In the genomic region with DNA sequence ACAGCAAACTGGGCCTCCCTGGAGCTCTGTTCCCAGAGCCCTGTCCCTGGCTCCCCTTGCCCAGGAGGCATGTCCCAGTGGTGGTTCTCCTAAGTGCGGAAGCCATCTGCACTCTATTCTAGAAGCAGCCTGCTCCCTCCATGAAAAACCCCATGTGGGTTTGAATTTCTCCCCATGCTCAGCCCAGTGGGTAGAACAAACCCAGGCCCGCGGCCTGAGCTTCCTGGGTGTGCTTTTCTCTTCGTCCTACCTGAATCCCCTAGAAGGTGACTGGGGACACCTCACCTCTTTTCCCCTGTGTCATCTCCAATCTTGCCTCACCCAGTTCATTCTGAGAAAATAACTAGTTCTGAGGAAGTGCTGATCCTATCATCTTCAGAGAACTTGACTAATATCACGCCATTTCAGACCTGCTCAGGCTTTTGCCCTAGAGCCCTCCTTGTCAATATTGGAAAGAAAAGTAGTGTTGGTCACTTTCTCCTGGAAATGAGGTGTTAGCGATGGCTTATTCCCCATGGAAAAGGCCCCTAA, we compare ENCODE assay signal across 8 cellular contexts. TPM values are rescaled to one million over a fixed set of nuclear protein-coding genes. Genes with fewer than 3 reads are reported as not detected.
A peak's percentile ranks its signal among the peaks of the same experiment; 100 is the strongest.
DNase-seq lines count a peak whose midpoint lies in the region; ATAC-seq and TF ChIP-seq lines count a peak whose summit lies in the region.

No MANE protein-coding gene starts in this region.

- H3K36me3 ChIP-seq in heart right ventricle (peaks cover 0 to 38% (median 0%) of the 10 kb centered on the region in 9 donors), upper lobe of left lung (peaks cover 0 to 4% (median 2%) of the 10 kb centered on the region in 4 donors)

- intact Hi-C loops in heart right ventricle (cut with DNase I): no loop called here
- intact Hi-C loops in right cardiac atrium (cut with DNase I): no loop called here

- peaks cover 12% of the 10 kb centered on the region for H3K9me3 Mint-ChIP-seq in activated naive CD4-positive, alpha-beta T cell treated with anti-CD3 and anti-CD28 coated beads, Interleukin-2, amount 10 ng/mL, durations not matched to agents 7 days and 5 days
- H3K9me3 Mint-ChIP-seq in naive thymus-derived CD8-positive, alpha-beta T cell: peaks cover 0 to 8% (median 0%) of the 10 kb centered on the region in 9 donors

- POLR2A ChIA-PET in naive thymus-derived CD8-positive, alpha-beta T cell (lab: Charles Lee): interaction anchor here (0.8 to 32.2 kb wide), 10 partner anchors 6 to 179 kb away, joined by 3 to 721 read pairs (median 8); a partner anchor contains a TSS

- ATAC-seq in heart right ventricle (no peak), right cardiac atrium (no peak), upper lobe of left lung (ENCODE audit: low FRiP score in 2 of 2) (no peak), HG03095 (IDR thresholded peaks at IDR 0.05; ENCODE audit: unreplicated experiment) (no peak)
- ATAC-seq in naive thymus-derived CD8-positive, alpha-beta T cell: peak; percentile 10 to 29

- H3K4me1 ChIP-seq in heart right ventricle (peaks cover 0 to 96% (median 7%) of the 10 kb centered on the region in 9 donors), right cardiac atrium (ENCODE audit: control insufficient read depth, insufficient read depth, low read length) (no peaks in the 10 kb centered on the region), upper lobe of left lung (peaks cover 8 to 40% (median 23%) of the 10 kb centered on the region in 4 donors)

- H3K27me3 Mint-ChIP-seq in activated naive CD4-positive, alpha-beta T cell treated with anti-CD3 and anti-CD28 coated beads, Interleukin-2, amount 10 ng/mL, durations not matched to agents 7 days and 5 days: no peaks in the 10 kb centered on the region
- no peaks in the 10 kb centered on the region for H3K27me3 Mint-ChIP-seq in naive thymus-derived CD8-positive, alpha-beta T cell

- peaks cover 100% of the 10 kb centered on the region for H3K4me1 Mint-ChIP-seq in activated naive CD4-positive, alpha-beta T cell treated with anti-CD3 and anti-CD28 coated beads, Interleukin-2, amount 10 ng/mL, durations not matched to agents 7 days and 5 days
- peaks cover 63 to 96% (median 92%) of the 10 kb centered on the region in 4 donors for H3K4me1 Mint-ChIP-seq in naive thymus-derived CD8-positive, alpha-beta T cell

- H3K4me3 Mint-ChIP-seq in activated naive CD4-positive, alpha-beta T cell treated with anti-CD3 and anti-CD28 coated beads, Interleukin-2, amount 10 ng/mL, durations not matched to agents 7 days and 5 days: peak overlapping the region; percentile 56
- H3K4me3 Mint-ChIP-seq in naive thymus-derived CD8-positive, alpha-beta T cell: peak overlapping the region; percentile 49 to 83 (median 66)

- in situ Hi-C loops in GM13977 (cut with MboI; ENCODE audit: low pct_unique_long_range_greater_than_20kb, low sequenced_read_pairs, unreplicated experiment): no loop called here

- 81 to 87% methylated on average over 6 of the region's 6 CpGs for WGBS in heart right ventricle, 2 donors
- 75% methylated on average over 6 of the region's 6 CpGs for WGBS in right cardiac atrium
- WGBS in upper lobe of left lung, 2 donors: 79 to 83% methylated on average over 5 to 6 of the region's 6 CpGs

- TF ChIP-seq EP300 in upper lobe of left lung (IDR thresholded peaks at IDR 0.05): no peak

- H3K27ac Mint-ChIP-seq in activated naive CD4-positive, alpha-beta T cell treated with anti-CD3 and anti-CD28 coated beads, Interleukin-2, amount 10 ng/mL, durations not matched to agents 7 days and 5 days: peak overlapping the region; percentile 98
- peak overlapping the region; percentile 84 to 100 (median 92) for H3K27ac Mint-ChIP-seq in naive thymus-derived CD8-positive, alpha-beta T cell

- TF ChIP-seq POLR2A in upper lobe of left lung (IDR thresholded peaks at IDR 0.05): no peak

- H3K27me3 ChIP-seq in heart right ventricle (peaks cover 0 to 3% (median 0%) of the 10 kb centered on the region in 7 donors), right cardiac atrium (ENCODE audit: control insufficient read depth, insufficient read depth) (no peaks in the 10 kb centered on the region), upper lobe of left lung (no peaks in the 10 kb centered on the region)

- TF ChIP-seq CTCF in heart right ventricle (IDR thresholded peaks at IDR 0.05) (no peak), upper lobe of left lung (IDR thresholded peaks at IDR 0.05) (no peak), GM13977 (IDR thresholded peaks at IDR 0.05; ENCODE audit: extremely low read depth, insufficient read depth, missing control alignments) (no peak)

- CTCF ChIA-PET in activated naive CD4-positive, alpha-beta T cell treated with anti-CD3 and anti-CD28 coated beads, Interleukin-2, amount 10 ng/mL, durations not matched to agents 7 days and 5 days (lab: Charles Lee): interaction anchor here (0.8 to 4.9 kb wide), 11 partner anchors 14 to 195 kb away, joined by 3 to 53 read pairs (median 5); a partner anchor contains a TSS

- H3K27ac ChIP-seq in heart right ventricle (peak overlapping the region in 8 of 10 donors; percentile 40 to 95 (median 76)), right cardiac atrium (ENCODE audit: low read length) (no peak overlapping the region), upper lobe of left lung (peak overlapping the region; percentile 72 to 77 (median 76))

- H3K4me3 ChIP-seq in heart right ventricle (no peak overlapping the region), right cardiac atrium (ENCODE audit: low read length) (no peak overlapping the region), upper lobe of left lung (no peak overlapping the region)

- DNase-seq in heart right ventricle (no peak), right cardiac atrium (no peak), upper lobe of left lung (no peak), GM13977 (ENCODE audit: low spot score) (no peak), mucosa of gallbladder (ENCODE audit: low spot score) (no peak)
- DNase-seq in activated naive CD4-positive, alpha-beta T cell treated with anti-CD3 and anti-CD28 coated beads, Interleukin-2, amount 10 ng/mL, durations not matched to agents 7 days and 5 days: peak; percentile 74
- DNase-seq in naive thymus-derived CD8-positive, alpha-beta T cell: no peak

- H3K9me3 ChIP-seq in heart right ventricle: peaks cover 0 to 8% (median 0%) of the 10 kb centered on the region in 11 donors
- H3K9me3 ChIP-seq in right cardiac atrium (ENCODE audit: control insufficient read depth, low read length): no peaks in the 10 kb centered on the region
- no peaks in the 10 kb centered on the region for H3K9me3 ChIP-seq in upper lobe of left lung

- peaks cover 65% of the 10 kb centered on the region for H3K36me3 Mint-ChIP-seq in activated naive CD4-positive, alpha-beta T cell treated with anti-CD3 and anti-CD28 coated beads, Interleukin-2, amount 10 ng/mL, durations not matched to agents 7 days and 5 days
- H3K36me3 Mint-ChIP-seq in naive thymus-derived CD8-positive, alpha-beta T cell: peaks cover 8 to 31% (median 15%) of the 10 kb centered on the region in 3 donors

RNA-seq across cellular contexts. Expression of a gene that starts 15.9 kb away (rescaled TPM):
- total RNA-seq in heart right ventricle (10 to 100 TPM in 2 of 10 donors, 1 to 10 TPM in 8; 2.5 to 29.9 (median 3.8) TPM), right cardiac atrium (10 to 100 TPM in 3 of 4 donors, 1 to 10 TPM in 1; 8.3 to 18.5 (median 11.6) TPM), upper lobe of left lung (100 to 1,000 TPM in 1 of 6 donors, 10 to 100 TPM in 5; 30.7 to 139 (median 46.1) TPM), mucosa of gallbladder (29.3 TPM)
- polyA plus RNA-seq in heart right ventricle (1 to 10 TPM; 2.0 to 4.0 TPM), right cardiac atrium (3.1 TPM)
- 100 to 1,000 TPM; 205 to 217 TPM for total RNA-seq in naive thymus-derived CD8-positive, alpha-beta T cell
- polyA plus RNA-seq in naive thymus-derived CD8-positive, alpha-beta T cell: 100 to 1,000 TPM in 2 of 3 donors, 10 to 100 TPM in 1; 99.2 to 185 (median 147) TPM

Comparison
In these comparisons a context has a peak if more than half of its experiments do, and no peak if none do; other contexts are left out.
1. ATAC-seq: peak in naive thymus-derived CD8-positive, alpha-beta T cell (2 of 2); none in heart right ventricle (0 of 8), right cardiac atrium (0 of 2), upper lobe of left lung (0 of 2) and HG03095 (single experiment).